21 cellular contexts compared by ENCODE assay signal in genomic region chr20:35122787-35123405, GRCh38.
"Had no signal": no experiment of that assay in that cellular context is flagged by ENCODE, and none has a peak within 500 bp of the region (broad histone marks: within the 10 kb centered on the region; RNA-seq: fewer than 3 reads in every experiment).

No MANE protein-coding gene starts in this region.

- H3K9ac ChIP-seq: parathyroid adenoma had no signal

- H3K27me3 Mint-ChIP-seq: naive B cell had no signal

- DNase-seq: dorsolateral prefrontal cortex; effector CD8-positive, alpha-beta T cell; foreskin fibroblast; glutamatergic neuron; islet precursor cell; naive B cell; psoas muscle; sigmoid colon; stimulated activated CD4-positive, alpha-beta T cell treated with anti-CD3 and anti-CD28 coated beads, Interleukin-2, amount 100 ng/mL, for 24 hours; stimulated activated CD4-positive, alpha-beta T cell treated with anti-CD3 and anti-CD28 coated beads, Interleukin-4, amount 100 ng/mL, for 4 hours; stimulated activated naive CD4-positive, alpha-beta T cell treated with Interleukin-2 at 50 U/mL for 16 hours; trophoblast cell had no signal

- H3K4me1 ChIP-seq: gastroesophageal sphincter, parathyroid adenoma, psoas muscle, sigmoid colon had no signal

- FAIRE-seq: urothelium cell line had no signal

- H3K4me3 Mint-ChIP-seq: naive B cell, nephron had no signal

- H3K9me3 ChIP-seq: esophagus muscularis mucosa, gastroesophageal sphincter, psoas muscle, sigmoid colon had no signal

- H2AFZ ChIP-seq: parathyroid adenoma had no signal

- H3K27ac ChIP-seq: coronary artery, dorsolateral prefrontal cortex, epithelial cell of prostate, esophagus muscularis mucosa, gastroesophageal sphincter, parathyroid adenoma, psoas muscle, sigmoid colon, skin epidermis had no signal

- H3K27ac Mint-ChIP-seq: nephron had no signal

- H3K27me3 ChIP-seq: dorsolateral prefrontal cortex, esophagus muscularis mucosa, gastroesophageal sphincter, sigmoid colon had no signal

- ATAC-seq: gastroesophageal sphincter, left lobe of liver, psoas muscle had no signal

- H3K79me2 ChIP-seq: parathyroid adenoma had no signal

- H3K4me3 ChIP-seq: coronary artery, dorsolateral prefrontal cortex, esophagus muscularis mucosa, gastroesophageal sphincter, psoas muscle, sigmoid colon, skin epidermis had no signal

- H3K4me1 Mint-ChIP-seq: naive B cell, nephron had no signal

- H3K9me3 Mint-ChIP-seq: naive B cell, nephron had no signal
